In the genomic region with DNA sequence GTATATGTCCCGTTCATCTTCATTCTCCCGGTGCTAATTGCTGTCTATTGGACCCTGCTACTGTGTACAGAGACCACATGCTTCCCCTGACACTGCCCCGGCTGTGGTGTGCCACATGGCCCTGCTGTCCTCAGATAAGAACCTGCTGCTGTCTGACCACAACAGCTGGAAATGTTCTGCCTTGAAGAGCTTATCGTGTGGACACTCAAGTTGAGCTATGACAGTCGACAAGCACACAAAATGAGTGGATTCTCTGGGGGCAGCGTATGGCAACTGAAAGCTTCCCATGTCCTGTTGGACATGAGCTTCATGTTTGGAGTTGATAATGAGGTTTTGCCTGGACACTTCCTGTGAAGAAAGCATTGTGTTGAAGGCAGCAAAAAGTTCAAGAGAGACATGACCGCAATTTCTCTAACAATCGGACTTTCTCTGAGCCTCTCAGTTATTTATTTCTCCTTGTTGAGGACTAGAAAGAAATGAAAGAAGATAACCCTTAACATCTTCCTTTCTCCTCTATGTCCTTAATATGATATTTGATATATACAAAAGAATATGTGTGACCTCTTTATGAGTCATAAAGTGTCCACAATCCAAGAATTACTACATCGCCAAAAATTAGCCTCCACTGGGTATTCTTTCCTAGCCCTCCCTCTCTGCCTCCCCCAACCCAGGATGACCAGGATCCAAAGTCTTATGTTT, we compare ENCODE assay signal across 1 cellular context.
TF ChIP-seq lines count a peak whose summit lies in the region.

No MANE protein-coding gene starts in this region.

TF ChIP-seq in K562, 482 proteins besides CTCF, POLR2A, EP300 and RAD21 (continued from another document and continues in another):
- peak; percentile 90 for TF ChIP-seq CUX1 (CRISPR knock-in tag; IDR thresholded peaks at IDR 0.05)
- TF ChIP-seq, protein P1, sequence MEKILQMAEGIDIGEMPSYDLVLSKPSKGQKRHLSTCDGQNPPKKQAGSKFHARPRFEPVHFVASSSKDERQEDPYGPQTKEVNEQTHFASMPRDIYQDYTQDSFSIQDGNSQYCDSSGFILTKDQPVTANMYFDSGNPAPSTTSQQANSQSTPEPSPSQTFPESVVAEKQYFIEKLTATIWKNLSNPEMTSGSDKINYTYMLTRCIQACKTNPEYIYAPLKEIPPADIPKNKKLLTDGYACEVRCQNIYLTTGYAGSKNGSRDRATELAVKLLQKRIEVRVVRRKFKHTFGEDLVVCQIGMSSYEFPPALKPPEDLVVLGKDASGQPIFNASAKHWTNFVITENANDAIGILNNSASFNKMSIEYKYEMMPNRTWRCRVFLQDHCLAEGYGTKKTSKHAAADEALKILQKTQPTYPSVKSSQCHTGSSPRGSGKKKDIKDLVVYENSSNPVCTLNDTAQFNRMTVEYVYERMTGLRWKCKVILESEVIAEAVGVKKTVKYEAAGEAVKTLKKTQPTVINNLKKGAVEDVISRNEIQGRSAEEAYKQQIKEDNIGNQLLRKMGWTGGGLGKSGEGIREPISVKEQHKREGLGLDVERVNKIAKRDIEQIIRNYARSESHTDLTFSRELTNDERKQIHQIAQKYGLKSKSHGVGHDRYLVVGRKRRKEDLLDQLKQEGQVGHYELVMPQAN (IDR thresholded peaks at IDR 0.05; ENCODE audit: borderline replicate concordance): peak; percentile 80; the same call in 1 of the 2 replicates
- no peak for TF ChIP-seq ZZZ3 (IDR thresholded peaks at IDR 0.05)
- TF ChIP-seq, protein P2, sequence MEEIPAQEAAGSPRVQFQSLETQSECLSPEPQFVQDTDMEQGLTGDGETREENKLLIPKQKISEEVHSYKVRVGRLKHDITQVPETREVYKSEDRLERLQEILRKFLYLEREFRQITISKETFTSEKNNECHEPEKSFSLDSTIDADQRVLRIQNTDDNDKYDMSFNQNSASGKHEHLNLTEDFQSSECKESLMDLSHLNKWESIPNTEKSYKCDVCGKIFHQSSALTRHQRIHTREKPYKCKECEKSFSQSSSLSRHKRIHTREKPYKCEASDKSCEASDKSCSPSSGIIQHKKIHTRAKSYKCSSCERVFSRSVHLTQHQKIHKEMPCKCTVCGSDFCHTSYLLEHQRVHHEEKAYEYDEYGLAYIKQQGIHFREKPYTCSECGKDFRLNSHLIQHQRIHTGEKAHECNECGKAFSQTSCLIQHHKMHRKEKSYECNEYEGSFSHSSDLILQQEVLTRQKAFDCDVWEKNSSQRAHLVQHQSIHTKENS (CRISPR knock-in tag; IDR thresholded peaks at IDR 0.05): no peak
- TF ChIP-seq ZSCAN29 (IDR thresholded peaks at IDR 0.05): no peak
- TF ChIP-seq ZC3H11A (IDR thresholded peaks at IDR 0.05; ENCODE audit: low read depth, low read length): 0 out of 2 replicates have a peak, but pooled peaks have one; percentile 60
- no peak for TF ChIP-seq FOXJ3 (CRISPR knock-in tag; IDR thresholded peaks at IDR 0.05)
- TF ChIP-seq SRF (CRISPR knock-in tag; IDR thresholded peaks at IDR 0.05): no peak
- TF ChIP-seq SREBF1 (IDR thresholded peaks at IDR 0.05; ENCODE audit: borderline replicate concordance, low read depth, low read length): no peak
- TF ChIP-seq FOXJ2 (tag; IDR thresholded peaks at IDR 0.05): peak; percentile 87
- no peak for TF ChIP-seq BRCA1 (IDR thresholded peaks at IDR 0.05)
- no peak for TF ChIP-seq BRCA1 (CRISPR knock-in tag; IDR thresholded peaks at IDR 0.05)
- TF ChIP-seq, protein P3, sequence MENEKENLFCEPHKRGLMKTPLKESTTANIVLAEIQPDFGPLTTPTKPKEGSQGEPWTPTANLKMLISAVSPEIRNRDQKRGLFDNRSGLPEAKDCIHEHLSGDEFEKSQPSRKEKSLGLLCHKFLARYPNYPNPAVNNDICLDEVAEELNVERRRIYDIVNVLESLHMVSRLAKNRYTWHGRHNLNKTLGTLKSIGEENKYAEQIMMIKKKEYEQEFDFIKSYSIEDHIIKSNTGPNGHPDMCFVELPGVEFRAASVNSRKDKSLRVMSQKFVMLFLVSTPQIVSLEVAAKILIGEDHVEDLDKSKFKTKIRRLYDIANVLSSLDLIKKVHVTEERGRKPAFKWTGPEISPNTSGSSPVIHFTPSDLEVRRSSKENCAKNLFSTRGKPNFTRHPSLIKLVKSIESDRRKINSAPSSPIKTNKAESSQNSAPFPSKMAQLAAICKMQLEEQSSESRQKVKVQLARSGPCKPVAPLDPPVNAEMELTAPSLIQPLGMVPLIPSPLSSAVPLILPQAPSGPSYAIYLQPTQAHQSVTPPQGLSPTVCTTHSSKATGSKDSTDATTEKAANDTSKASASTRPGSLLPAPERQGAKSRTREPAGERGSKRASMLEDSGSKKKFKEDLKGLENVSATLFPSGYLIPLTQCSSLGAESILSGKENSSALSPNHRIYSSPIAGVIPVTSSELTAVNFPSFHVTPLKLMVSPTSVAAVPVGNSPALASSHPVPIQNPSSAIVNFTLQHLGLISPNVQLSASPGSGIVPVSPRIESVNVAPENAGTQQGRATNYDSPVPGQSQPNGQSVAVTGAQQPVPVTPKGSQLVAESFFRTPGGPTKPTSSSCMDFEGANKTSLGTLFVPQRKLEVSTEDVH (IDR thresholded peaks at IDR 0.05; ENCODE audit: low read depth, partially characterized antibody): no peak
- TF ChIP-seq, protein P4, sequence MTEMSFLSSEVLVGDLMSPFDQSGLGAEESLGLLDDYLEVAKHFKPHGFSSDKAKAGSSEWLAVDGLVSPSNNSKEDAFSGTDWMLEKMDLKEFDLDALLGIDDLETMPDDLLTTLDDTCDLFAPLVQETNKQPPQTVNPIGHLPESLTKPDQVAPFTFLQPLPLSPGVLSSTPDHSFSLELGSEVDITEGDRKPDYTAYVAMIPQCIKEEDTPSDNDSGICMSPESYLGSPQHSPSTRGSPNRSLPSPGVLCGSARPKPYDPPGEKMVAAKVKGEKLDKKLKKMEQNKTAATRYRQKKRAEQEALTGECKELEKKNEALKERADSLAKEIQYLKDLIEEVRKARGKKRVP (CRISPR knock-in tag; IDR thresholded peaks at IDR 0.05): peak; percentile 79
- no peak for TF ChIP-seq RHOXF2B (CRISPR knock-in tag; conservative IDR thresholded peaks at IDR 0.05)
- TF ChIP-seq RFX1 (IDR thresholded peaks at IDR 0.05): no peak
- TF ChIP-seq SMAD1 (IDR thresholded peaks at IDR 0.05; ENCODE audit: low read depth, low read length, partially characterized antibody): peak; percentile 79
- TF ChIP-seq TARDBP (IDR thresholded peaks at IDR 0.05): peak; percentile 98
- no peak for TF ChIP-seq FOXK1 (CRISPR knock-in tag; IDR thresholded peaks at IDR 0.05; ENCODE audit: borderline replicate concordance)
- peak; percentile 94 for TF ChIP-seq NCOA1 (IDR thresholded peaks at IDR 0.05; ENCODE audit: low read depth)
- no peak for TF ChIP-seq TSC22D4 (tag; IDR thresholded peaks at IDR 0.05)
- TF ChIP-seq RFX7 (CRISPR knock-in tag; IDR thresholded peaks at IDR 0.05): no peak
- TF ChIP-seq NCOR1 (IDR thresholded peaks at IDR 0.05): peak; percentile 100
- no peak; the same call in 1 of the 2 replicates for TF ChIP-seq HCFC1 (IDR thresholded peaks at IDR 0.05; ENCODE audit: low read depth, low read length)
- TF ChIP-seq MAX (CRISPR knock-in tag; IDR thresholded peaks at IDR 0.05): peak; percentile 98
- TF ChIP-seq SRSF3 (IDR thresholded peaks at IDR 0.05; ENCODE audit: insufficient read depth, low read length): no peak
- TF ChIP-seq, protein P5, sequence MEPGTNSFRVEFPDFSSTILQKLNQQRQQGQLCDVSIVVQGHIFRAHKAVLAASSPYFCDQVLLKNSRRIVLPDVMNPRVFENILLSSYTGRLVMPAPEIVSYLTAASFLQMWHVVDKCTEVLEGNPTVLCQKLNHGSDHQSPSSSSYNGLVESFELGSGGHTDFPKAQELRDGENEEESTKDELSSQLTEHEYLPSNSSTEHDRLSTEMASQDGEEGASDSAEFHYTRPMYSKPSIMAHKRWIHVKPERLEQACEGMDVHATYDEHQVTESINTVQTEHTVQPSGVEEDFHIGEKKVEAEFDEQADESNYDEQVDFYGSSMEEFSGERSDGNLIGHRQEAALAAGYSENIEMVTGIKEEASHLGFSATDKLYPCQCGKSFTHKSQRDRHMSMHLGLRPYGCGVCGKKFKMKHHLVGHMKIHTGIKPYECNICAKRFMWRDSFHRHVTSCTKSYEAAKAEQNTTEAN (CRISPR knock-in tag; IDR thresholded peaks at IDR 0.05): no peak
- TF ChIP-seq HEY1 (CRISPR knock-in tag; IDR thresholded peaks at IDR 0.05; ENCODE audit: borderline replicate concordance): peak; percentile 93; the same call in 1 of the 2 replicates
- peak; percentile 77 for TF ChIP-seq HMGN3 (IDR thresholded peaks at IDR 0.05; ENCODE audit: borderline replicate concordance, extremely low read depth, insufficient read length, low read depth, low read length)
- TF ChIP-seq CBFA2T2 (conservative IDR thresholded peaks at IDR 0.05): peak; percentile 100
- TF ChIP-seq, protein P6, sequence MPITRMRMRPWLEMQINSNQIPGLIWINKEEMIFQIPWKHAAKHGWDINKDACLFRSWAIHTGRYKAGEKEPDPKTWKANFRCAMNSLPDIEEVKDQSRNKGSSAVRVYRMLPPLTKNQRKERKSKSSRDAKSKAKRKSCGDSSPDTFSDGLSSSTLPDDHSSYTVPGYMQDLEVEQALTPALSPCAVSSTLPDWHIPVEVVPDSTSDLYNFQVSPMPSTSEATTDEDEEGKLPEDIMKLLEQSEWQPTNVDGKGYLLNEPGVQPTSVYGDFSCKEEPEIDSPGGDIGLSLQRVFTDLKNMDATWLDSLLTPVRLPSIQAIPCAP (CRISPR knock-in tag; IDR thresholded peaks at IDR 0.05; ENCODE audit: borderline replicate concordance): no peak
- TF ChIP-seq MYBL2 (IDR thresholded peaks at IDR 0.05; ENCODE audit: low read depth): no peak
- TF ChIP-seq MYBL2 (CRISPR knock-in tag; IDR thresholded peaks at IDR 0.05; ENCODE audit: borderline replicate concordance): no peak
- no peak for TF ChIP-seq POLR2AphosphoS2 (IDR thresholded peaks at IDR 0.05; ENCODE audit: low read length)
- TF ChIP-seq GMEB1 (CRISPR knock-in tag; IDR thresholded peaks at IDR 0.05): no peak
